Comparison of ENCODE assay signal across 10 cellular contexts in genomic region chr16:3999479-3999868, GRCh38.
DNase-seq lines count a peak whose midpoint lies in the region; ATAC-seq lines count a peak whose summit lies in the region.
"Had no signal": no experiment of that assay in that cellular context is flagged by ENCODE, and none has a peak within 500 bp of the region (broad histone marks: within the 10 kb centered on the region; RNA-seq: fewer than 3 reads in every experiment).

No MANE protein-coding gene starts in this region.

- H3K9ac ChIP-seq in skeletal muscle satellite cell (ENCODE audit: low read depth, low read length) = peak overlapping the region; percentile 58

- H3K36me3 ChIP-seq in skeletal muscle satellite cell (ENCODE audit: insufficient read depth, low read length) = no peaks in the 10 kb centered on the region

- H3K9me3 Mint-ChIP-seq in stimulated activated memory B cell treated with anti-CD40 and anti-IgM and Interleukin-4, amounts not matched to agents 10 μg/mL and 1 μg/mL and 100 μg/mL, for 72 hours = no peaks in the 10 kb centered on the region

- peaks cover 13% of the 10 kb centered on the region for H3K4me1 ChIP-seq in skeletal muscle satellite cell (ENCODE audit: control insufficient read depth, insufficient read depth, low read length)

- H3K27ac Mint-ChIP-seq in stimulated activated memory B cell treated with anti-CD40 and anti-IgM and Interleukin-4, amounts not matched to agents 10 μg/mL and 1 μg/mL and 100 μg/mL, for 72 hours = no peak overlapping the region

- H3K4me3 Mint-ChIP-seq in stimulated activated memory B cell treated with anti-CD40 and anti-IgM and Interleukin-4, amounts not matched to agents 10 μg/mL and 1 μg/mL and 100 μg/mL, for 72 hours = no peak overlapping the region

- ATAC-seq in GM21515 (IDR thresholded peaks at IDR 0.05; ENCODE audit: unreplicated experiment) = no peak
- no peak for ATAC-seq in stimulated activated memory B cell treated with anti-CD40 and anti-IgM and Interleukin-4, amounts not matched to agents 10 μg/mL and 1 μg/mL and 100 μg/mL, for 72 hours

- H3K4me3 ChIP-seq in skeletal muscle satellite cell (ENCODE audit: low read length) = no peak overlapping the region

- H3K27me3 ChIP-seq in skeletal muscle satellite cell (ENCODE audit: control insufficient read depth, insufficient read depth, low read length) = no peaks in the 10 kb centered on the region

- peak overlapping the region; percentile 67 for H3K4me2 ChIP-seq in skeletal muscle satellite cell (ENCODE audit: low read length)

- no peaks in the 10 kb centered on the region for H3K4me1 Mint-ChIP-seq in stimulated activated memory B cell treated with anti-CD40 and anti-IgM and Interleukin-4, amounts not matched to agents 10 μg/mL and 1 μg/mL and 100 μg/mL, for 72 hours

- no peaks in the 10 kb centered on the region for H3K27me3 Mint-ChIP-seq in stimulated activated memory B cell treated with anti-CD40 and anti-IgM and Interleukin-4, amounts not matched to agents 10 μg/mL and 1 μg/mL and 100 μg/mL, for 72 hours

- H3K9me3 ChIP-seq in skeletal muscle satellite cell (replicated peaks; ENCODE audit: low read length) = no peaks in the 10 kb centered on the region

- H3K36me3 Mint-ChIP-seq in stimulated activated memory B cell treated with anti-CD40 and anti-IgM and Interleukin-4, amounts not matched to agents 10 μg/mL and 1 μg/mL and 100 μg/mL, for 72 hours = no peaks in the 10 kb centered on the region

- DNase-seq in H4 (ENCODE audit: low spot score) (peak; percentile 36), astrocyte of the hippocampus (ENCODE audit: low read depth, low spot score) (peak; percentile 82), iPS-NIHi7 (ENCODE audit: extremely low spot score) (peak; percentile 40), NCI-H748 treated with DMSO at 0.1 percent for 48 hours (lab: John Stamatoyannopoulos, UW) (no peak), GF-D8 (lab: John Stamatoyannopoulos, UW) (no peak)
- DNase-seq: NCI-H1105, T1000 had no signal

Comparison
In these comparisons a context has a peak if more than half of its experiments do, and no peak if none do; other contexts are left out.
1. DNase-seq: peak in H4 (single experiment), astrocyte of the hippocampus (single experiment) and iPS-NIHi7 (single experiment); none in NCI-H748 treated with DMSO at 0.1 percent for 48 hours (single experiment) and GF-D8 (single experiment).